ENCODE assay signal across 10 cellular contexts in genomic region chr15:68414591-68414990, GRCh38.
"Had no signal": no experiment of that assay in that cellular context is flagged by ENCODE, and none has a peak within 500 bp of the region (broad histone marks: within the 10 kb centered on the region; RNA-seq: fewer than 3 reads in every experiment).

No MANE protein-coding gene starts in this region.

- H3K36me3 ChIP-seq: sigmoid colon, spleen had no signal

- H3K4me2 ChIP-seq: hepatocyte had no signal

- ATAC-seq: activated CD4-positive, CD25-positive, alpha-beta regulatory T cell treated with anti-CD3 and anti-CD28 coated beads, Interleukin-2, amount 50 U/mL, for 24 hours; esophagus mucosa; stimulated activated naive CD8-positive, alpha-beta T cell treated with anti-CD3 and anti-CD28 coated beads, Interleukin-15, amount 100 ng/mL, for 72 hours had no signal

- H3K9me3 ChIP-seq: sigmoid colon, spleen had no signal

- DNase-seq: activated CD4-positive, alpha-beta T cell treated with anti-CD3 and anti-CD28 coated beads, Interleukin-2, amount 50 U/mL, for 1 hour; activated naive CD4-positive, alpha-beta T cell treated with anti-CD3 and anti-CD28 coated beads, Interleukin-2, amount 10 ng/mL, durations not matched to agents 7 days and 5 days; activated T-cell treated with anti-CD3 and anti-CD28 coated beads, Interleukin-2, amount 50 U/mL, for 1 hour; nephron progenitor cell; sigmoid colon; spleen; stimulated activated naive CD8-positive, alpha-beta T cell treated with anti-CD3 and anti-CD28 coated beads, Interleukin-15, amount 100 ng/mL, for 72 hours had no signal

- H3K27me3 ChIP-seq: hepatocyte, sigmoid colon, spleen had no signal

- H3K4me3 ChIP-seq: hepatocyte, sigmoid colon, spleen had no signal

- H3K27ac ChIP-seq: hepatocyte had no signal
